ENCODE assay signal across 9 cellular contexts in genomic region chr9:121529237-121529987, GRCh38. TPM values are rescaled to one million over a fixed set of nuclear protein-coding genes. Genes with fewer than 3 reads are reported as not detected.
DNase-seq lines count a peak whose midpoint lies in the region; ATAC-seq and TF ChIP-seq lines count a peak whose summit lies in the region.
"Had no signal": no experiment of that assay in that cellular context is flagged by ENCODE, and none has a peak within 500 bp of the region (broad histone marks: within the 10 kb centered on the region; RNA-seq: fewer than 3 reads in every experiment).

No MANE protein-coding gene starts in this region.

- H4K20me1 ChIP-seq in fibroblast of lung (ENCODE audit: control insufficient read depth, extremely low read depth, insufficient read depth, low read length), result no peaks in the 10 kb centered on the region

- ATAC-seq in HG03159 (IDR thresholded peaks at IDR 0.05; ENCODE audit: unreplicated experiment) (no peak), GM18858 (IDR thresholded peaks at IDR 0.05; ENCODE audit: unreplicated experiment) (no peak), GM19035 (IDR thresholded peaks at IDR 0.05; ENCODE audit: unreplicated experiment) (no peak)

- no peaks in the 10 kb centered on the region for H3K9me3 ChIP-seq in fibroblast of lung (ENCODE audit: control insufficient read depth, insufficient read depth, low read depth, low read length)

- peak overlapping the region; percentile 66 for H3K27ac ChIP-seq in fibroblast of lung (ENCODE audit: insufficient read depth, low read length)
- no peak overlapping the region for H3K27ac ChIP-seq in mesendoderm (ENCODE audit: low read depth, low read length)

- H3K4me1 ChIP-seq in fibroblast of lung (ENCODE audit: control insufficient read depth, extremely low read depth, insufficient read depth, low read length), result peaks cover 6% of the 10 kb centered on the region
- H3K4me1 ChIP-seq in mesendoderm (ENCODE audit: control insufficient read depth, low read depth, low read length), result no peaks in the 10 kb centered on the region

- no peak overlapping the region for H3K23ac ChIP-seq in mesendoderm (ENCODE audit: low read length)

- no peak overlapping the region for H2BK120ac ChIP-seq in mesendoderm (ENCODE audit: low read depth, low read length)

- no peak overlapping the region for H3K4me2 ChIP-seq in fibroblast of lung (ENCODE audit: extremely low read depth, insufficient read depth, low read length)
- H3K4me2 ChIP-seq in mesendoderm (ENCODE audit: low read length), result no peak overlapping the region

- H4K8ac ChIP-seq in mesendoderm (ENCODE audit: low read depth, low read length), result no peak overlapping the region

- H2AK5ac ChIP-seq in mesendoderm (ENCODE audit: low read length), result no peak overlapping the region

- H2BK5ac ChIP-seq in mesendoderm (ENCODE audit: low read length), result no peak overlapping the region

- no peak overlapping the region for H3K4me3 ChIP-seq in AG10803 (ENCODE audit: low read length)
- no peak overlapping the region for H3K4me3 ChIP-seq in fibroblast of lung (replicated peaks in 1 of 4; ENCODE audit: control extremely low read depth in 1 of 4, insufficient read depth in 1 of 4, low read depth in 3 of 4, low read length in 4 of 4)
- H3K4me3 ChIP-seq in mesendoderm (ENCODE audit: low read length), result no peak overlapping the region

- no peak overlapping the region for H4K5ac ChIP-seq in mesendoderm (ENCODE audit: low read length)

- TF ChIP-seq CTCF in AG10803 (conservative IDR thresholded peaks at IDR 0.05; ENCODE audit: low read length), result 0 out of 2 replicates have a peak, but pooled peaks have one; percentile 0
- no peak for TF ChIP-seq CTCF in fibroblast of lung (conservative IDR thresholded peaks at IDR 0.05 in 1 of 2, IDR thresholded peaks at IDR 0.05 in 1 of 2; ENCODE audit: low read depth in 1 of 2, low read length in 2 of 2)

- H3K9ac ChIP-seq in fibroblast of lung (ENCODE audit: insufficient read depth, low read length) (no peak overlapping the region), mesendoderm (ENCODE audit: low read length) (no peak overlapping the region)

- no peaks in the 10 kb centered on the region for H3K27me3 ChIP-seq in fibroblast of lung (ENCODE audit: control insufficient read depth, insufficient read depth, low read length)
- no peaks in the 10 kb centered on the region for H3K27me3 ChIP-seq in mesendoderm (ENCODE audit: insufficient read depth, low read length, poor library complexity)

- H3K56ac ChIP-seq in mesendoderm (ENCODE audit: low read length), result no peak overlapping the region

- no peaks in the 10 kb centered on the region for H3K79me1 ChIP-seq in mesendoderm (ENCODE audit: low read length)

- no peaks in the 10 kb centered on the region for H3K36me3 ChIP-seq in fibroblast of lung (ENCODE audit: control insufficient read depth, insufficient read depth, low read length)
- H3K36me3 ChIP-seq in mesendoderm (ENCODE audit: control insufficient read depth, insufficient read depth, low read length), result no peaks in the 10 kb centered on the region

- DNase-seq in AG10803 (ENCODE audit: low read depth) (peak; percentile 99), fibroblast of lung (ENCODE audit: low read depth in 2 of 2) (peak; percentile 94 to 97), non-pigmented ciliary epithelial cell (ENCODE audit: low read depth) (peak; percentile 46), mesendoderm (no peak)
- DNase-seq: small intestine had no signal

- no CpG with 5 or more reads among the region's 11 CpGs for WGBS in mesendoderm (ENCODE audit: extremely low coverage, insufficient coverage, low lambda C conversion rate)

- no peak overlapping the region for H3K4ac ChIP-seq in mesendoderm (ENCODE audit: low read depth, low read length)

- peak overlapping the region; percentile 36 for H2AFZ ChIP-seq in fibroblast of lung (ENCODE audit: low read length)

- H3K79me2 ChIP-seq in fibroblast of lung (ENCODE audit: control insufficient read depth, insufficient read depth, low read length), result no peaks in the 10 kb centered on the region
- H3K79me2 ChIP-seq in mesendoderm (ENCODE audit: control insufficient read depth, insufficient read depth, low read length), result no peaks in the 10 kb centered on the region

- no peak overlapping the region for H2BK15ac ChIP-seq in mesendoderm (replicated peaks; ENCODE audit: low read depth)

- no peak overlapping the region for H3K18ac ChIP-seq in mesendoderm (ENCODE audit: low read length)

TF ChIP-seq in PFSK-1, 5 proteins besides CTCF, POLR2A, EP300 and RAD21:
- TF ChIP-seq FOXP2 (optimal IDR thresholded peaks at IDR 0.05; ENCODE audit: borderline replicate concordance, extremely low read depth, extremely low read length, insufficient read depth), result peak; percentile 45
- TF ChIP-seq REST (IDR thresholded peaks at IDR 0.05; ENCODE audit: insufficient read depth in 1 of 2, low read depth in 2 of 2, low read length in 2 of 2), result no peak

RNA-seq across cellular contexts. Expression of gene GGTA1, which starts 29.8 kb away (rescaled TPM):
- not detected for polyA plus RNA-seq in PFSK-1 (2012; ENCODE audit: insufficient read length, low read depth)
- total RNA-seq in fibroblast of lung, result under 0.01 TPM in 1 of 2 replicates, not detected in the other
- polyA plus RNA-seq in fibroblast of lung, result 0.03 TPM in 1 of 2 replicates, not detected in the other
- 0.13 and 0.16 TPM in 2 replicates for polyA plus RNA-seq in fibroblast of lung (2012)
- polyA minus RNA-seq in fibroblast of lung (ENCODE audit: low replicate concordance), result not detected in 2 replicates
- not detected for polyA plus RNA-seq in mesendoderm (2013, experiment 1 of 2)
- polyA plus RNA-seq in mesendoderm (2013, experiment 2 of 2), result not detected
